Comparison of ENCODE assay signal across 14 cellular contexts in genomic region chr5:120697147-120697546, GRCh38.
DNase-seq lines count a peak whose midpoint lies in the region; ATAC-seq and TF ChIP-seq lines count a peak whose summit lies in the region.
"Had no signal": no experiment of that assay in that cellular context is flagged by ENCODE, and none has a peak within 500 bp of the region (broad histone marks: within the 10 kb centered on the region; RNA-seq: fewer than 3 reads in every experiment).

No MANE protein-coding gene starts in this region.

- no peaks in the 10 kb centered on the region for H3K9me1 ChIP-seq in IMR-90 (ENCODE audit: insufficient read depth, low read length)

- H3K9me3 ChIP-seq in IMR-90 (ENCODE audit: control insufficient read depth, insufficient read depth, low read length) (no peaks in the 10 kb centered on the region), iPS DF 6.9 (ENCODE audit: control insufficient read depth, insufficient read depth, low read length) (no peaks in the 10 kb centered on the region), neural cell (ENCODE audit: low read length) (no peaks in the 10 kb centered on the region), neuronal stem cell (replicated peaks in 1 of 2; ENCODE audit: control insufficient read depth in 2 of 2, insufficient read depth in 1 of 2, low read depth in 1 of 2, low read length in 2 of 2) (no peaks in the 10 kb centered on the region), MG63 (no peaks in the 10 kb centered on the region)
- H3K9me3 ChIP-seq: BLaER1 treated with 17β-estradiol and CSF1 and Interleukin-3, amounts not matched to agents 10 nM and 100 nM had no signal

- no peak overlapping the region for H2AFZ ChIP-seq in GM23338
- no peak overlapping the region for H2AFZ ChIP-seq in IMR-90 (replicated peaks; ENCODE audit: low read length, poor library complexity)
- no peak overlapping the region for H2AFZ ChIP-seq in neural cell (ENCODE audit: low read depth, low read length)
- H2AFZ ChIP-seq in neuronal stem cell (ENCODE audit: low read length), result no peak overlapping the region

- peak overlapping the region; percentile 93 for H3K4me3 Mint-ChIP-seq in GM23338
- no peak overlapping the region for H3K4me3 Mint-ChIP-seq in activated CD4-positive, alpha-beta T cell treated with anti-CD3 and anti-CD28 coated beads for 36 hours
- H3K4me3 Mint-ChIP-seq: CD4-positive, CD25-positive, alpha-beta regulatory T cell had no signal

- WGBS in IMR-90 (ENCODE audit: extremely low coverage in 2 of 2, insufficient read length in 1 of 2), 2 experiments, result no CpG with 5 or more reads among the region's 4 CpGs
- WGBS in iPS DF 6.9 (ENCODE audit: insufficient coverage, insufficient read length), result no CpG with 5 or more reads among the region's 4 CpGs
- WGBS in neuronal stem cell (ENCODE audit: extremely low coverage in 2 of 2, insufficient read length in 2 of 2, insufficient replicate concordance in 1 of 2), 2 donors, result no CpG with 5 or more reads among the region's 4 CpGs

- H3K4ac ChIP-seq in IMR-90 (ENCODE audit: low read depth, low read length), result no peak overlapping the region
- H3K4ac ChIP-seq in neuronal stem cell (ENCODE audit: low read length), result no peak overlapping the region

- dilution Hi-C loops in IMR-90 (cut with HindIII; ENCODE audit: low sequenced_read_pairs, unreplicated experiment), result no loop called here

- ATAC-seq in GM23338 (peak; percentile 25), IMR-90 (ENCODE audit: low read depth) (no peak)
- ATAC-seq in activated CD4-positive, alpha-beta T cell treated with anti-CD3 and anti-CD28 coated beads for 36 hours, result no peak
- ATAC-seq: HCT116 had no signal

- H3K4me2 ChIP-seq in GM23338 (peak overlapping the region; percentile 69), IMR-90 (ENCODE audit: low read depth, low read length) (no peak overlapping the region), neural cell (ENCODE audit: low read length) (no peak overlapping the region), neuronal stem cell (ENCODE audit: insufficient read depth, low read length, poor library complexity, severe bottlenecking) (no peak overlapping the region)

- CTCF ChIA-PET in IMR-90 (lab: Yijun Ruan, JAX), result no interaction called here
- CTCF ChIA-PET in activated CD4-positive, alpha-beta T cell treated with anti-CD3 and anti-CD28 coated beads for 36 hours (lab: Charles Lee), result no interaction called here

- H3K14ac ChIP-seq in IMR-90 (replicated peaks; ENCODE audit: low read depth, low read length), result no peak overlapping the region
- H3K14ac ChIP-seq in neuronal stem cell (ENCODE audit: low read length), result no peak overlapping the region

- no peaks in the 10 kb centered on the region for H4K20me1 ChIP-seq in GM23338 (replicated peaks; ENCODE audit: insufficient read depth)
- no peaks in the 10 kb centered on the region for H4K20me1 ChIP-seq in IMR-90 (ENCODE audit: insufficient read depth, low read length)
- no peaks in the 10 kb centered on the region for H4K20me1 ChIP-seq in neural cell (ENCODE audit: insufficient read depth)
- H4K20me1 ChIP-seq: BLaER1 treated with 17β-estradiol and CSF1 and Interleukin-3, amounts not matched to agents 10 nM and 100 nM had no signal

- H3K4me1 ChIP-seq in GM23338 (ENCODE audit: insufficient read depth) (peaks cover 19% of the 10 kb centered on the region), IMR-90 (ENCODE audit: control insufficient read depth, insufficient read depth, low read length) (no peaks in the 10 kb centered on the region), iPS DF 6.9 (ENCODE audit: control insufficient read depth, insufficient read depth, low read length) (no peaks in the 10 kb centered on the region), neuronal stem cell (ENCODE audit: control insufficient read depth in 2 of 2, insufficient read depth in 1 of 2, low read depth in 1 of 2, low read length in 2 of 2) (no peaks in the 10 kb centered on the region)

- H3K9ac ChIP-seq in IMR-90 (ENCODE audit: low read depth, low read length), result no peak overlapping the region
- no peak overlapping the region for H3K9ac ChIP-seq in neural cell (ENCODE audit: low read length)
- H3K9ac ChIP-seq in neuronal stem cell (ENCODE audit: low read depth, low read length, poor library complexity), result no peak overlapping the region
- H3K9ac ChIP-seq: BLaER1 treated with 17β-estradiol and CSF1 and Interleukin-3, amounts not matched to agents 10 nM and 100 nM had no signal

- peaks cover 7% of the 10 kb centered on the region; the same call in 1 of the 2 replicates for H3K36me3 ChIP-seq in GM23338 (ENCODE audit: insufficient read depth)
- no peaks in the 10 kb centered on the region for H3K36me3 ChIP-seq in IMR-90 (ENCODE audit: control insufficient read depth, insufficient read depth, low read length)
- H3K36me3 ChIP-seq in iPS DF 6.9 (ENCODE audit: control insufficient read depth, insufficient read depth, low read length), result peaks cover 2% of the 10 kb centered on the region; the same call in 1 of the 2 replicates
- no peaks in the 10 kb centered on the region for H3K36me3 ChIP-seq in neural cell (ENCODE audit: insufficient read depth, low read length)
- H3K36me3 ChIP-seq in neuronal stem cell (replicated peaks in 1 of 2; ENCODE audit: control insufficient read depth in 2 of 2, insufficient read depth in 2 of 2, low read length in 2 of 2), result no peaks in the 10 kb centered on the region
- H3K36me3 ChIP-seq in MG63, result no peaks in the 10 kb centered on the region
- H3K36me3 ChIP-seq: BLaER1 treated with 17β-estradiol and CSF1 and Interleukin-3, amounts not matched to agents 10 nM and 100 nM had no signal

- peaks cover 61% of the 10 kb centered on the region for H3K36me3 Mint-ChIP-seq in GM23338 (ENCODE audit: low read depth)
- no peaks in the 10 kb centered on the region for H3K36me3 Mint-ChIP-seq in activated CD4-positive, alpha-beta T cell treated with anti-CD3 and anti-CD28 coated beads for 36 hours (ENCODE audit: low read depth)
- H3K36me3 Mint-ChIP-seq: CD4-positive, CD25-positive, alpha-beta regulatory T cell had no signal

- TF ChIP-seq POLR2A in IMR-90 (IDR thresholded peaks at IDR 0.05; ENCODE audit: low read depth, low read length), result no peak

- no peak for TF ChIP-seq CTCF in GM23338 (conservative IDR thresholded peaks at IDR 0.05; ENCODE audit: low read depth in 2 of 2)
- no peak for TF ChIP-seq CTCF in IMR-90 (conservative IDR thresholded peaks at IDR 0.05; ENCODE audit: low read depth, low read length)
- no peak for TF ChIP-seq CTCF in neural cell (IDR thresholded peaks at IDR 0.05; ENCODE audit: poor library complexity, severe bottlenecking)

- H3K9me3 Mint-ChIP-seq in GM23338, result peaks cover 5% of the 10 kb centered on the region; the same call in 2 of the 3 replicates
- H3K9me3 Mint-ChIP-seq in activated CD4-positive, alpha-beta T cell treated with anti-CD3 and anti-CD28 coated beads for 36 hours (ENCODE audit: low read depth), result peaks cover 8% of the 10 kb centered on the region

- H3K4me3 ChIP-seq in GM23338 (peak overlapping the region; percentile 41), IMR-90 (ENCODE audit: insufficient read depth, low read depth, low read length) (no peak overlapping the region), iPS DF 6.9 (ENCODE audit: low read length) (peak overlapping the region; percentile 20; the same call in 1 of the 2 replicates), neural cell (ENCODE audit: low read length) (no peak overlapping the region), neuronal stem cell (ENCODE audit: low read length in 2 of 2) (no peak overlapping the region), MG63 (no peak overlapping the region)
- H3K4me3 ChIP-seq: BLaER1 treated with 17β-estradiol and CSF1 and Interleukin-3, amounts not matched to agents 10 nM and 100 nM had no signal

- no TSS peak for BruUV-seq in IMR-90 (replicated peaks; lab: Mats Ljungman, UMichigan)

- H2AK9ac ChIP-seq in IMR-90 (replicated peaks; ENCODE audit: low read depth, low read length, poor library complexity), result no peak overlapping the region

- no peak overlapping the region; the same call in 1 of the 2 replicates for H3K18ac ChIP-seq in IMR-90 (ENCODE audit: low read depth, low read length)
- no peak overlapping the region for H3K18ac ChIP-seq in neuronal stem cell (ENCODE audit: low read length)

- no peak overlapping the region for H4K5ac ChIP-seq in IMR-90 (ENCODE audit: low read depth, low read length)

- H4K91ac ChIP-seq in IMR-90 (ENCODE audit: insufficient read depth, low read depth, low read length), result peak overlapping the region; percentile 25; the same call in 1 of the 2 replicates
- no peak overlapping the region for H4K91ac ChIP-seq in neuronal stem cell (ENCODE audit: low read depth, low read length, poor library complexity)

- DNase-seq in GM23338 (ENCODE audit: low spot score), result no peak
- no peak for DNase-seq in IMR-90
- no peak for DNase-seq in iPS DF 6.9 (ENCODE audit: low read depth, low spot score)
- DNase-seq in neuronal stem cell (ENCODE audit: low spot score), result no peak
- DNase-seq in MG63, result no peak
- no peak for DNase-seq in activated CD4-positive, alpha-beta T cell treated with anti-CD3 and anti-CD28 coated beads for 36 hours
- DNase-seq in NCI-H187 treated with DMSO at 0.1 percent for 48 hours (lab: John Stamatoyannopoulos, UW), result no peak
- DNase-seq: 8988T; CD4-positive, CD25-positive, alpha-beta regulatory T cell; DMS53 had no signal

- TF ChIP-seq EP300 in neural cell (conservative IDR thresholded peaks at IDR 0.05; ENCODE audit: poor library complexity, severe bottlenecking), result peak; percentile 68

- in situ Hi-C loops in IMR-90 (cut with MboI; ENCODE audit: low sequenced_read_pairs), result no loop called here

- H4K8ac ChIP-seq in IMR-90 (ENCODE audit: low read depth in 2 of 2, low read length in 2 of 2) (peak overlapping the region in 1 of 2 experiments; percentile 74; a peak in 1 of 4 replicates), neuronal stem cell (ENCODE audit: low read depth, low read length) (no peak overlapping the region)

- no peak overlapping the region for H2AK5ac ChIP-seq in IMR-90 (ENCODE audit: low read depth, low read length)
- H2AK5ac ChIP-seq in neuronal stem cell (ENCODE audit: low read depth, low read length), result no peak overlapping the region

- H3K27ac ChIP-seq in GM23338 (ENCODE audit: low read depth), result peak overlapping the region; percentile 90
- H3K27ac ChIP-seq in IMR-90 (ENCODE audit: insufficient read depth, low read length), result no peak overlapping the region
- no peak overlapping the region for H3K27ac ChIP-seq in iPS DF 6.9 (ENCODE audit: low read length)
- H3K27ac ChIP-seq in neural cell (ENCODE audit: low read length), result no peak overlapping the region
- no peak overlapping the region for H3K27ac ChIP-seq in neuronal stem cell (replicated peaks; ENCODE audit: low read length)
- H3K27ac ChIP-seq: BLaER1 treated with 17β-estradiol and CSF1 and Interleukin-3, amounts not matched to agents 10 nM and 100 nM; HL-60 had no signal

- H2BK120ac ChIP-seq in IMR-90 (ENCODE audit: low read depth, low read length), result no peak overlapping the region
- H2BK120ac ChIP-seq in neuronal stem cell (ENCODE audit: low read depth, low read length), result no peak overlapping the region

- TF ChIP-seq RAD21 in IMR-90 (IDR thresholded peaks at IDR 0.05; ENCODE audit: low read length) (no peak), neural cell (conservative IDR thresholded peaks at IDR 0.05) (no peak)

- H2BK5ac ChIP-seq in IMR-90 (ENCODE audit: low read depth, low read length, poor library complexity, severe bottlenecking) (no peak overlapping the region), neuronal stem cell (ENCODE audit: low read length) (no peak overlapping the region)

- no peak overlapping the region for H2BK20ac ChIP-seq in IMR-90 (ENCODE audit: low read depth, low read length)

- H3K23ac ChIP-seq in IMR-90 (ENCODE audit: low read depth, low read length), result no peak overlapping the region
- no peak overlapping the region for H3K23ac ChIP-seq in neuronal stem cell (ENCODE audit: low read depth, low read length, poor library complexity)

- H3K56ac ChIP-seq in IMR-90 (ENCODE audit: extremely low read depth, insufficient read depth, low read length), result no peak overlapping the region

- H3K79me1 ChIP-seq in IMR-90 (ENCODE audit: low read depth in 1 of 2, low read length in 2 of 2) (0 out of 4 replicates have a peak, but pooled peaks cover 0 to 4% of the 10 kb centered on the region in 2 experiments), neuronal stem cell (ENCODE audit: low read depth, low read length) (no peaks in the 10 kb centered on the region)

- H3F3A ChIP-seq in GM23338 (replicated peaks; ENCODE audit: low read depth), result no peaks in the 10 kb centered on the region
- H3F3A ChIP-seq in neural cell (ENCODE audit: insufficient read depth, low read length, poor library complexity, severe bottlenecking), result no peaks in the 10 kb centered on the region

- intact Hi-C loops in IMR-90 (cut with micrococcal nuclease), result no loop called here
- intact Hi-C loops in activated CD4-positive, alpha-beta T cell treated with anti-CD3 and anti-CD28 coated beads for 36 hours (cut with DNase I, micrococcal nuclease), result no loop called here

- peaks cover 26% of the 10 kb centered on the region for H3K79me2 ChIP-seq in GM23338 (replicated peaks; ENCODE audit: insufficient read depth)
- no peaks in the 10 kb centered on the region for H3K79me2 ChIP-seq in neural cell (replicated peaks; ENCODE audit: insufficient read depth, low read length)

- peaks cover 15% of the 10 kb centered on the region for H3K27me3 Mint-ChIP-seq in GM23338 (ENCODE audit: insufficient read depth, low read depth, poor library complexity)
- peaks cover 6% of the 10 kb centered on the region for H3K27me3 Mint-ChIP-seq in activated CD4-positive, alpha-beta T cell treated with anti-CD3 and anti-CD28 coated beads for 36 hours
- H3K27me3 Mint-ChIP-seq: CD4-positive, CD25-positive, alpha-beta regulatory T cell had no signal

- H2BK15ac ChIP-seq in IMR-90 (ENCODE audit: low read depth, low read length) (no peak overlapping the region), neuronal stem cell (ENCODE audit: low read length) (no peak overlapping the region)

- no peaks in the 10 kb centered on the region for H3K27me3 ChIP-seq in GM23338 (ENCODE audit: insufficient read depth)
- no peaks in the 10 kb centered on the region for H3K27me3 ChIP-seq in IMR-90 (ENCODE audit: control insufficient read depth, insufficient read depth, low read length)
- H3K27me3 ChIP-seq in iPS DF 6.9 (ENCODE audit: control insufficient read depth, insufficient read depth, low read length), result no peaks in the 10 kb centered on the region
- no peaks in the 10 kb centered on the region for H3K27me3 ChIP-seq in neural cell (ENCODE audit: insufficient read depth, low read depth, low read length)
- H3K27me3 ChIP-seq in neuronal stem cell (ENCODE audit: control insufficient read depth in 3 of 3, insufficient read depth in 3 of 3, low read depth in 1 of 3, low read length in 3 of 3), result peaks cover 0 to 2% (median 0%) of the 10 kb centered on the region in 3 experiments
- no peaks in the 10 kb centered on the region for H3K27me3 ChIP-seq in MG63
- H3K27me3 ChIP-seq: BLaER1 treated with 17β-estradiol and CSF1 and Interleukin-3, amounts not matched to agents 10 nM and 100 nM had no signal

- POLR2A ChIA-PET in IMR-90 (lab: Charles Lee; ENCODE audit: unreplicated experiment), result no interaction called here
- POLR2A ChIA-PET in activated CD4-positive, alpha-beta T cell treated with anti-CD3 and anti-CD28 coated beads for 36 hours (lab: Charles Lee), result no interaction called here

- H3K27ac Mint-ChIP-seq in GM23338, result peak overlapping the region; percentile 81
- no peak overlapping the region for H3K27ac Mint-ChIP-seq in activated CD4-positive, alpha-beta T cell treated with anti-CD3 and anti-CD28 coated beads for 36 hours
- H3K27ac Mint-ChIP-seq: CD4-positive, CD25-positive, alpha-beta regulatory T cell had no signal

- no peaks in the 10 kb centered on the region for H3K9me2 ChIP-seq in GM23338 (ENCODE audit: insufficient read depth)
- no peaks in the 10 kb centered on the region for H3K9me2 ChIP-seq in neural cell (ENCODE audit: insufficient read depth, low read length)

- no peak overlapping the region for H2BK12ac ChIP-seq in neuronal stem cell (ENCODE audit: low read length)

- peaks cover 55% of the 10 kb centered on the region for H3K4me1 Mint-ChIP-seq in GM23338
- no peaks in the 10 kb centered on the region for H3K4me1 Mint-ChIP-seq in activated CD4-positive, alpha-beta T cell treated with anti-CD3 and anti-CD28 coated beads for 36 hours
- H3K4me1 Mint-ChIP-seq: CD4-positive, CD25-positive, alpha-beta regulatory T cell had no signal

Comparison
In these comparisons a context has a peak if more than half of its experiments do, and no peak if none do; other contexts are left out.
1. H3K4me3 ChIP-seq: peak in GM23338 (single experiment) and iPS DF 6.9 (single experiment); none in IMR-90 (single experiment), neural cell (single experiment), neuronal stem cell (0 of 2) and MG63 (single experiment).